In genomic region chr9:117979914-117980313, GRCh38 we compare ENCODE assay signal across 27 cellular contexts.
"Had no signal": no experiment of that assay in that cellular context is flagged by ENCODE, and none has a peak within 500 bp of the region (broad histone marks: within the 10 kb centered on the region; RNA-seq: fewer than 3 reads in every experiment).

No MANE protein-coding gene starts in this region.

- H3K4me1 ChIP-seq: stomach, suprapubic skin, testis, thyroid gland, tibial artery, tibial nerve, transverse colon, upper lobe of left lung, upper lobe of right lung, uterus, vagina had no signal

- H3K36me3 ChIP-seq: stomach, suprapubic skin, thoracic aorta, thyroid gland, tibial artery, tibial nerve, transverse colon, upper lobe of left lung, upper lobe of right lung, uterus, vagina had no signal

- H3K27me3 ChIP-seq: suprapubic skin, testis, thyroid gland, tibial artery, tibial nerve, upper lobe of left lung, upper lobe of right lung, vagina had no signal

- ATAC-seq: stimulated activated effector memory CD8-positive, alpha-beta T cell treated with anti-CD3 and anti-CD28 coated beads, Interleukin-12 subunit alpha, Interleukin-12 subunit beta, amount 100 ng/mL, for 72 hours; stimulated activated memory B cell treated with anti-CD40 and anti-IgM and Interleukin-4, amounts not matched to agents 10 μg/mL and 1 μg/mL and 100 μg/mL, for 72 hours; stimulated activated naive B cell treated with anti-CD40 and anti-IgM and Interleukin-4, amounts not matched to agents 10 μg/mL and 1 μg/mL and 100 μg/mL, for 72 hours; stimulated activated naive CD8-positive, alpha-beta T cell treated with anti-CD3 and anti-CD28 coated beads, Interleukin-15, amount 100 ng/mL, for 72 hours; stimulated activated naive CD8-positive, alpha-beta T cell treated with anti-CD3 and anti-CD28 coated beads, Interleukin-15, Interleukin-2, amounts not matched to agents 100 U/mL and 50 U/mL, for 24 hours; upper lobe of right lung had no signal

- FAIRE-seq: urothelium cell line had no signal

- H3K9me3 ChIP-seq: stomach, suprapubic skin, testis, thoracic aorta, thyroid gland, tibial artery, tibial nerve, transverse colon, upper lobe of left lung, upper lobe of right lung, uterus, vagina had no signal

- DNase-seq: stimulated activated CD4-positive, alpha-beta T cell treated with anti-CD3 and anti-CD28 coated beads, Interleukin-2, amount 100 ng/mL, for 48 hours; stimulated activated CD4-positive, alpha-beta T cell treated with anti-CD3 and anti-CD28 coated beads, Interleukin-4, amount 100 ng/mL, for 1 hour; stimulated activated CD4-positive, alpha-beta T cell treated with anti-CD3 and anti-CD28 coated beads, Interleukin-4, amount 100 ng/mL, for 24 hours; stimulated activated CD4-positive, alpha-beta T cell treated with anti-CD3 and anti-CD28 coated beads, Interleukin-4, amount 100 ng/mL, for 4 hours; stimulated activated CD8-positive, alpha-beta memory T cell treated with anti-CD3 and anti-CD28 coated beads, Interleukin-4, amount 100 ng/mL, for 48 hours; stimulated activated naive B cell treated with anti-CD40 and anti-IgM and Interleukin-4, amounts not matched to agents 10 μg/mL and 1 μg/mL and 100 μg/mL, for 72 hours; stimulated activated naive CD4-positive, alpha-beta T cell; stimulated activated naive CD4-positive, alpha-beta T cell treated with Interleukin-2 at 50 U/mL for 16 hours; stimulated activated naive CD8-positive, alpha-beta T cell treated with anti-CD3 and anti-CD28 coated beads, Interleukin-15, amount 100 ng/mL, for 72 hours; stimulated activated naive CD8-positive, alpha-beta T cell treated with anti-CD3 and anti-CD28 coated beads, Interleukin-15, Interleukin-2, amounts not matched to agents 100 U/mL and 50 U/mL, for 24 hours; stomach; substantia nigra; testis; thyroid gland; tibial artery; transverse colon; trophoblast cell; upper lobe of left lung; upper lobe of right lung; uterus had no signal

- H3K27ac ChIP-seq: stomach, suprapubic skin, testis, thoracic aorta, thyroid gland, tibial artery, tibial nerve, transverse colon, upper lobe of left lung, upper lobe of right lung, uterus, vagina had no signal

- H3K4me3 ChIP-seq: stomach, suprapubic skin, testis, thoracic aorta, thyroid gland, tibial artery, tibial nerve, transverse colon, upper lobe of left lung, upper lobe of right lung, uterus, vagina had no signal
